8 cellular contexts compared by ENCODE assay signal in genomic region chr17:18858567-18859245, GRCh38. TPM values are rescaled to one million over a fixed set of nuclear protein-coding genes. Genes with fewer than 3 reads are reported as not detected.
A peak's percentile ranks its signal among the peaks of the same experiment; 100 is the strongest.
DNase-seq lines count a peak whose midpoint lies in the region; ATAC-seq and TF ChIP-seq lines count a peak whose summit lies in the region.

No MANE protein-coding gene starts in this region.

- TF ChIP-seq POLR2A in GM18505 (IDR thresholded peaks at IDR 0.05; ENCODE audit: borderline replicate concordance, extremely low read depth, insufficient read depth, insufficient read length), result no peak

- H3K27ac ChIP-seq in SJCRH30 (peak overlapping the region; percentile 83), rectal smooth muscle tissue (ENCODE audit: low read depth, low read length) (peak overlapping the region; percentile 80)

- peak overlapping the region; percentile 66 for H3K9ac ChIP-seq in rectal smooth muscle tissue (ENCODE audit: low read length)

- ATAC-seq in GM18505 (IDR thresholded peaks at IDR 0.05; ENCODE audit: unreplicated experiment) (no peak), HG03565 (IDR thresholded peaks at IDR 0.05; ENCODE audit: unreplicated experiment) (no peak), HG02678 (IDR thresholded peaks at IDR 0.05; ENCODE audit: unreplicated experiment) (no peak)

- H3K4me3 ChIP-seq in GM12875 (ENCODE audit: low read depth, low read length) (peak overlapping the region; percentile 93), SJCRH30 (peak overlapping the region; percentile 99), fibroblast of mammary gland (ENCODE audit: control insufficient read depth, low read depth, low read length) (peak overlapping the region; percentile 47), rectal smooth muscle tissue (ENCODE audit: low read length) (peak overlapping the region; percentile 67)

- H3K27me3 ChIP-seq in SJCRH30 (no peaks in the 10 kb centered on the region), rectal smooth muscle tissue (ENCODE audit: control insufficient read depth, insufficient read depth, low read length) (no peaks in the 10 kb centered on the region)

- H3K4me1 ChIP-seq in SJCRH30 (peaks cover 14% of the 10 kb centered on the region), rectal smooth muscle tissue (ENCODE audit: control insufficient read depth, insufficient read depth, low read length) (peaks cover 10% of the 10 kb centered on the region)

- H3K9me3 ChIP-seq in SJCRH30 (replicated peaks), result no peaks in the 10 kb centered on the region

- H3K36me3 ChIP-seq in SJCRH30 (no peaks in the 10 kb centered on the region; the same call in 1 of the 2 replicates), rectal smooth muscle tissue (ENCODE audit: control insufficient read depth, insufficient read depth, low read length) (no peaks in the 10 kb centered on the region)

- DNase-seq in SJCRH30, result no peak
- DNase-seq in fibroblast of mammary gland (ENCODE audit: low read depth), result no peak
- no peak for DNase-seq in stimulated activated CD8-positive, alpha-beta memory T cell treated with anti-CD3 and anti-CD28 coated beads, Interleukin-4, amount 100 ng/mL, for 48 hours

- no peak for TF ChIP-seq CTCF in GM12875 (IDR thresholded peaks at IDR 0.05; ENCODE audit: borderline replicate concordance, insufficient read depth, low read depth, low read length)
- TF ChIP-seq CTCF in fibroblast of mammary gland (conservative IDR thresholded peaks at IDR 0.05; ENCODE audit: control insufficient read depth, insufficient read depth, low read depth, low read length), result no peak

RNA-seq across cellular contexts. Expression of gene PRPSAP2, which starts 0.8 kb away (rescaled TPM):
- 184 and 187 TPM in 2 replicates for total RNA-seq in SJCRH30 (2014; rRNA removed; shearing (Covaris generic))

Comparison
In these comparisons a context has a peak if more than half of its experiments do, and no peak if none do; other contexts are left out.
1. H3K4me3 ChIP-seq: peak in every context shown above with its lines; median percentile 99 in SJCRH30; 93 in GM12875; 67 in rectal smooth muscle tissue; 47 in fibroblast of mammary gland.